Comparison of ENCODE assay signal across 1 cellular context in the genomic region with DNA sequence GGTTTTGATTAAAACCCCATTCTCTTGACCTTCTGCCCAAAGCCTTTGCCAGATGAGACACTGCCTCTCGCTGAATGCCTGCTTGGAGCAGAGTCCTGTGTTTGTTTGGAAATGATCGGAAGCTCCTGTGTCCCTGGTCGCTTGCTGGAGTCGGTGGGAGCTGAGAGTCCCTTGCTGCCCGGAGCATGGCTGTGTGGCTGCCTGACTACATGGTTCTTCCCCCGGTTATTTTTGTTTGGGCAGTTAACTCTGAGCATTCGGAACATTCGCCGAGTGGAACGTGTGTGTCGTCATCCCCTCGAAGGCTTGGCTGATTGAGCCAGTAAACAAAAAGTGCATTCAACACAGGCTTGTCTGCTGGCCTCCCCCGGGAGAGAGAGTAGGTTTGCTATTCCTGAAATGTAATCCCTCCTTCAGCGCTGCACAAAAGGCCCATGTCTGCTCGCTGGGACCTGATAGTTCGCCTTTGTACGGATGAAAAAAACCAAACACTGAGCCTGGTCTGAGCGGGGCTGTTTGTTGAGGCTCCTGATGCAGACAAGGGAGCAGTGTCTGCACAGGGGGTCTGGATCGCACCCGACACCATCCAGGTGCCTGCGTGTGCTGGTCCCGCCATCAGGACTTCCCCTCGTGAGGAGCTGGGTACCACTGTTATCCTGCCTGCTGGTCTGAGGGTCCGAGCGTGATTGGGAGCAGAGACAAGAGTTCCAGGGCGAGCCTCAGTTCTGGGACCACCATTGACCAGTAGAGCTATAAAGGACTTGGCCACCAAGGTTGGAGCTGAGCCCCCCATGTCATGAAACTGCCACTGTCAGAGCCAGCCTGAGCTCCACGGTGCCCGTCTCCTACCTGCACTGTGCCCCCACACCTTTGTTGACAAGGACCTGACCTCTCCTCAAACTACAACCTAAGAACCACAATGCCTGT.
TF ChIP-seq lines count a peak whose summit lies in the region.

No MANE protein-coding gene starts in this region.

TF ChIP-seq in H1, 55 proteins besides CTCF, POLR2A, EP300 and RAD21:
- TF ChIP-seq TBP (IDR thresholded peaks at IDR 0.05; ENCODE audit: low read depth, low read length) (no peak), TAF1 (IDR thresholded peaks at IDR 0.05; ENCODE audit: low read depth, low read length) (no peak), BACH1 (IDR thresholded peaks at IDR 0.05; ENCODE audit: low read length) (no peak), FOSL1 (IDR thresholded peaks at IDR 0.05; ENCODE audit: insufficient read depth, low read depth, low read length) (no peak), CREB1 (IDR thresholded peaks at IDR 0.05) (no peak), PHF8 (conservative IDR thresholded peaks at IDR 0.05; ENCODE audit: low read depth, low read length) (no peak), HDAC2 (IDR thresholded peaks at IDR 0.05; ENCODE audit: borderline replicate concordance in 1 of 2, low read depth in 2 of 2, low read length in 2 of 2) (no peak), SIN3A (conservative IDR thresholded peaks at IDR 0.05 in 1 of 2, IDR thresholded peaks at IDR 0.05 in 1 of 2; ENCODE audit: low read depth in 1 of 2, low read length in 2 of 2) (no peak), CHD1 (IDR thresholded peaks at IDR 0.05; ENCODE audit: low read depth, low read length) (no peak), TCF12 (IDR thresholded peaks at IDR 0.05; ENCODE audit: low read depth, low read length) (no peak), SAP30 (IDR thresholded peaks at IDR 0.05; ENCODE audit: insufficient read depth, insufficient replicate concordance, low read length) (no peak), SIRT6 (IDR thresholded peaks at IDR 0.05; ENCODE audit: low read length) (no peak), SUZ12 (IDR thresholded peaks at IDR 0.05; ENCODE audit: low read length) (no peak), CBX8 (IDR thresholded peaks at IDR 0.05; ENCODE audit: borderline replicate concordance, low read depth, low read length) (no peak), EZH2 (IDR thresholded peaks at IDR 0.05; ENCODE audit: low read depth, low read length, severe bottlenecking) (no peak), RFX5 (IDR thresholded peaks at IDR 0.05; ENCODE audit: borderline replicate concordance, low read depth, low read length) (no peak), BRCA1 (IDR thresholded peaks at IDR 0.05; ENCODE audit: low read depth, low read length) (no peak), POLR2AphosphoS5 (IDR thresholded peaks at IDR 0.05; ENCODE audit: low read depth, low read length) (no peak), NANOG (IDR thresholded peaks at IDR 0.05; ENCODE audit: insufficient read depth, low read depth, low read length, poor library complexity, severe bottlenecking) (no peak)
- TF ChIP-seq, protein P1, sequence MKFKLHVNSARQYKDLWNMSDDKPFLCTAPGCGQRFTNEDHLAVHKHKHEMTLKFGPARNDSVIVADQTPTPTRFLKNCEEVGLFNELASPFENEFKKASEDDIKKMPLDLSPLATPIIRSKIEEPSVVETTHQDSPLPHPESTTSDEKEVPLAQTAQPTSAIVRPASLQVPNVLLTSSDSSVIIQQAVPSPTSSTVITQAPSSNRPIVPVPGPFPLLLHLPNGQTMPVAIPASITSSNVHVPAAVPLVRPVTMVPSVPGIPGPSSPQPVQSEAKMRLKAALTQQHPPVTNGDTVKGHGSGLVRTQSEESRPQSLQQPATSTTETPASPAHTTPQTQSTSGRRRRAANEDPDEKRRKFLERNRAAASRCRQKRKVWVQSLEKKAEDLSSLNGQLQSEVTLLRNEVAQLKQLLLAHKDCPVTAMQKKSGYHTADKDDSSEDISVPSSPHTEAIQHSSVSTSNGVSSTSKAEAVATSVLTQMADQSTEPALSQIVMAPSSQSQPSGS (IDR thresholded peaks at IDR 0.05; ENCODE audit: low read length): no peak
TF ChIP-seq in H1: peak in this region for 0.
